In genomic region chr5:68430282-68430681, GRCh38 we compare ENCODE assay signal across 34 cellular contexts.
"Had no signal": no experiment of that assay in that cellular context is flagged by ENCODE, and none has a peak within 500 bp of the region (broad histone marks: within the 10 kb centered on the region; RNA-seq: fewer than 3 reads in every experiment).

No MANE protein-coding gene starts in this region.

- ATAC-seq: activated CD4-positive, alpha-beta T cell treated with anti-CD3 and anti-CD28 coated beads for 36 hours; activated CD8-positive, alpha-beta memory T cell treated with anti-CD3 and anti-CD28 coated beads, Interleukin-2, amount 10 ng/mL, durations not matched to agents 7 days and 5 days; activated CD8-positive, alpha-beta T cell treated with anti-CD3 and anti-CD28 coated beads, Interleukin-2, amount 10 ng/mL, durations not matched to agents 7 days and 5 days; activated naive CD4-positive, alpha-beta T cell treated with anti-CD3 and anti-CD28 coated beads, Interleukin-2, amount 50 U/mL, for 72 hours; foreskin keratinocyte; gastrocnemius medialis; heart left ventricle had no signal

- H3K27ac Mint-ChIP-seq: activated CD4-positive, alpha-beta memory T cell treated with anti-CD3 and anti-CD28 coated beads for 36 hours; activated CD4-positive, alpha-beta T cell treated with anti-CD3 and anti-CD28 coated beads for 36 hours; activated CD4-positive, alpha-beta T cell treated with anti-CD3 and anti-CD28 coated beads, Interleukin-2, amount 10 ng/mL, durations not matched to agents 24 days and 14 days; activated CD8-positive, alpha-beta memory T cell treated with anti-CD3 and anti-CD28 coated beads, Interleukin-2, amount 10 ng/mL, durations not matched to agents 7 days and 5 days; activated CD8-positive, alpha-beta T cell treated with anti-CD3 and anti-CD28 coated beads, Interleukin-2, amount 10 ng/mL, durations not matched to agents 7 days and 5 days; activated naive CD4-positive, alpha-beta T cell treated with anti-CD3 and anti-CD28 coated beads, Interleukin-2, amount 10 ng/mL, durations not matched to agents 7 days and 5 days; activated naive CD4-positive, alpha-beta T cell treated with anti-CD3 and anti-CD28 coated beads, Interleukin-2, amount 50 U/mL, for 72 hours; activated naive CD8-positive, alpha-beta T cell treated with anti-CD3 and anti-CD28 coated beads, Interleukin-2, amount 10 ng/mL, durations not matched to agents 7 days and 5 days; activated T-helper 1 cell treated with anti-CD3 and anti-CD28 coated beads, Interleukin-12 subunit alpha, Interleukin-12 subunit beta, Interleukin-2, Interleukin-4 antibody, amounts not matched to agents 30 ng/mL and 10 ng/mL and 1 ng/mL, durations not matched to agents 14 hours and 24 hours and 36 hours; activated T-helper 2 cell treated with anti-CD3 and anti-CD28 coated beads, Interferon-gamma antibody, Interleukin-2, Interleukin-4, amounts not matched to agents 10 μg/mL and 5 μg/mL and 100 μg/mL, durations not matched to agents 14 hours and 24 hours and 36 hours; brain had no signal

- FAIRE-seq: endometrium, endothelial cell of umbilical vein had no signal

- H3K36me3 Mint-ChIP-seq: activated CD4-positive, alpha-beta memory T cell treated with anti-CD3 and anti-CD28 coated beads for 36 hours; activated naive CD4-positive, alpha-beta T cell treated with anti-CD3 and anti-CD28 coated beads, Interleukin-2, amount 10 ng/mL, durations not matched to agents 7 days and 5 days; activated naive CD8-positive, alpha-beta T cell treated with anti-CD3 and anti-CD28 coated beads, Interleukin-2, amount 10 ng/mL, durations not matched to agents 7 days and 5 days; brain had no signal

- H3K9me3 Mint-ChIP-seq: activated CD4-positive, alpha-beta T cell treated with anti-CD3 and anti-CD28 coated beads, Interleukin-2, amount 10 ng/mL, durations not matched to agents 24 days and 14 days; activated naive CD4-positive, alpha-beta T cell treated with anti-CD3 and anti-CD28 coated beads, Interleukin-2, amount 10 ng/mL, durations not matched to agents 7 days and 5 days; activated naive CD8-positive, alpha-beta T cell treated with anti-CD3 and anti-CD28 coated beads, Interleukin-2, amount 10 ng/mL, durations not matched to agents 7 days and 5 days; activated T-helper 1 cell treated with anti-CD3 and anti-CD28 coated beads, Interleukin-12 subunit alpha, Interleukin-12 subunit beta, Interleukin-2, Interleukin-4 antibody, amounts not matched to agents 30 ng/mL and 10 ng/mL and 1 ng/mL, durations not matched to agents 14 hours and 24 hours and 36 hours; brain had no signal

- H3K4me3 Mint-ChIP-seq: activated CD4-positive, alpha-beta memory T cell treated with anti-CD3 and anti-CD28 coated beads for 36 hours; activated CD4-positive, alpha-beta T cell treated with anti-CD3 and anti-CD28 coated beads for 36 hours; activated CD4-positive, alpha-beta T cell treated with anti-CD3 and anti-CD28 coated beads, Interleukin-2, amount 10 ng/mL, durations not matched to agents 24 days and 14 days; activated CD8-positive, alpha-beta memory T cell treated with anti-CD3 and anti-CD28 coated beads, Interleukin-2, amount 10 ng/mL, durations not matched to agents 7 days and 5 days; activated CD8-positive, alpha-beta T cell treated with anti-CD3 and anti-CD28 coated beads, Interleukin-2, amount 10 ng/mL, durations not matched to agents 7 days and 5 days; activated naive CD4-positive, alpha-beta T cell treated with anti-CD3 and anti-CD28 coated beads, Interleukin-2, amount 10 ng/mL, durations not matched to agents 7 days and 5 days; activated naive CD8-positive, alpha-beta T cell treated with anti-CD3 and anti-CD28 coated beads, Interleukin-2, amount 10 ng/mL, durations not matched to agents 7 days and 5 days; activated T-helper 1 cell treated with anti-CD3 and anti-CD28 coated beads, Interleukin-12 subunit alpha, Interleukin-12 subunit beta, Interleukin-2, Interleukin-4 antibody, amounts not matched to agents 30 ng/mL and 10 ng/mL and 1 ng/mL, durations not matched to agents 14 hours and 24 hours and 36 hours; brain had no signal

- H3K27ac ChIP-seq: ascending aorta, breast epithelium, cardiac muscle cell, colonic mucosa, epithelial cell of prostate, esophagus squamous epithelium, foreskin keratinocyte, gastrocnemius medialis, heart left ventricle had no signal

- H3K27me3 ChIP-seq: ascending aorta, breast epithelium, cardiac muscle cell, colonic mucosa, esophagus squamous epithelium, foreskin keratinocyte, gastrocnemius medialis, heart left ventricle had no signal

- H3K4me1 Mint-ChIP-seq: brain had no signal

- DNase-seq: activated CD4-positive, alpha-beta memory T cell treated with anti-CD3 and anti-CD28 coated beads for 36 hours; activated CD4-positive, alpha-beta T cell treated with anti-CD3 and anti-CD28 coated beads for 36 hours; activated CD4-positive, alpha-beta T cell treated with anti-CD3 and anti-CD28 coated beads, Interleukin-2, amount 10 ng/mL, durations not matched to agents 24 days and 14 days; activated CD4-positive, CD25-positive, alpha-beta regulatory T cell; activated CD4-positive, CD25-positive, alpha-beta regulatory T cell treated with anti-CD3 and anti-CD28 coated beads, Interleukin-2, amount 50 U/mL, for 72 hours; activated CD8-positive, alpha-beta memory T cell treated with anti-CD3 and anti-CD28 coated beads, Interleukin-2, amount 10 ng/mL, durations not matched to agents 7 days and 5 days; activated CD8-positive, alpha-beta memory T cell treated with anti-CD3 and anti-CD28 coated beads, Interleukin-2, amount 50 U/mL, for 4 hours; activated CD8-positive, alpha-beta T cell treated with anti-CD3 and anti-CD28 coated beads, Interleukin-2, amount 10 ng/mL, durations not matched to agents 7 days and 5 days; activated effector memory CD4-positive, alpha-beta T cell treated with anti-CD3 and anti-CD28 coated beads, Interleukin-2, amount 50 U/mL, for 16 hours; activated naive CD4-positive, alpha-beta T cell; activated naive CD4-positive, alpha-beta T cell treated with anti-CD3 and anti-CD28 coated beads, Interleukin-2, amount 10 ng/mL, durations not matched to agents 7 days and 5 days; activated naive CD8-positive, alpha-beta T cell treated with anti-CD3 and anti-CD28 coated beads, Interleukin-2, amount 10 ng/mL, durations not matched to agents 7 days and 5 days; activated T-cell treated with anti-CD3 and anti-CD28 coated beads, Interleukin-2, amount 50 U/mL, for 1 hour; activated T-cell treated with anti-CD3 and anti-CD28 coated beads, Interleukin-2, amount 50 U/mL, for 48 hours; central memory CD4-positive, alpha-beta T cell; cerebellar nuclear complex; colonic mucosa; effector CD8-positive, alpha-beta T cell; esophagus squamous epithelium; foreskin keratinocyte; gastrocnemius medialis; glutamatergic neuron; heart left ventricle; T-helper 2 cell had no signal

- H3K36me3 ChIP-seq: ascending aorta, breast epithelium, cardiac muscle cell, colonic mucosa, esophagus squamous epithelium, gastrocnemius medialis, heart left ventricle had no signal

- H3K9me3 ChIP-seq: ascending aorta, breast epithelium, colonic mucosa, esophagus squamous epithelium, gastrocnemius medialis, heart left ventricle had no signal

- H3K4me3 ChIP-seq: ascending aorta, breast epithelium, cardiac muscle cell, colonic mucosa, esophagus squamous epithelium, gastrocnemius medialis, heart left ventricle had no signal
